ENCODE assay signal across 1 cellular context in the genomic region with DNA sequence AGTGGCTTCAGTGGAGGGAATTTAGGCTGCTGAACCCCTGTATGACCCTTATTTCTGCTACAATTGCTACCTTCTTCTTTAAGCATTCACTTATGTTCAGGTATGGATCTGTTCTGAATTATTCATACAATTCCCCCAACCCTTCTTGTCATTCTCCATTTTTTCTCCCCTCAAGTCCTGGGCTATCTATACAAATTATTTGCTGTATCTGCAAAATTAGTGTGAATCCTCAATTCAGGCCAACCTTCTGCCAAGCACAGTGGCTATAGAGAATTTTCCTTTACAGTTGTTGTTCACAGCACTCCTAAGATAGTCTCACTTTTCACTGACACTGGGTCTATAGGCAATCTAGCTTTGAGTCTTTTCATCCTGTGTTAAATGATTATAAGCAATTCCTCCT.
TF ChIP-seq lines count a peak whose summit lies in the region.

No MANE protein-coding gene starts in this region.

TF ChIP-seq in HepG2, 621 proteins besides CTCF, POLR2A, EP300 and RAD21 (continued from another document):
- TF ChIP-seq, protein P1, sequence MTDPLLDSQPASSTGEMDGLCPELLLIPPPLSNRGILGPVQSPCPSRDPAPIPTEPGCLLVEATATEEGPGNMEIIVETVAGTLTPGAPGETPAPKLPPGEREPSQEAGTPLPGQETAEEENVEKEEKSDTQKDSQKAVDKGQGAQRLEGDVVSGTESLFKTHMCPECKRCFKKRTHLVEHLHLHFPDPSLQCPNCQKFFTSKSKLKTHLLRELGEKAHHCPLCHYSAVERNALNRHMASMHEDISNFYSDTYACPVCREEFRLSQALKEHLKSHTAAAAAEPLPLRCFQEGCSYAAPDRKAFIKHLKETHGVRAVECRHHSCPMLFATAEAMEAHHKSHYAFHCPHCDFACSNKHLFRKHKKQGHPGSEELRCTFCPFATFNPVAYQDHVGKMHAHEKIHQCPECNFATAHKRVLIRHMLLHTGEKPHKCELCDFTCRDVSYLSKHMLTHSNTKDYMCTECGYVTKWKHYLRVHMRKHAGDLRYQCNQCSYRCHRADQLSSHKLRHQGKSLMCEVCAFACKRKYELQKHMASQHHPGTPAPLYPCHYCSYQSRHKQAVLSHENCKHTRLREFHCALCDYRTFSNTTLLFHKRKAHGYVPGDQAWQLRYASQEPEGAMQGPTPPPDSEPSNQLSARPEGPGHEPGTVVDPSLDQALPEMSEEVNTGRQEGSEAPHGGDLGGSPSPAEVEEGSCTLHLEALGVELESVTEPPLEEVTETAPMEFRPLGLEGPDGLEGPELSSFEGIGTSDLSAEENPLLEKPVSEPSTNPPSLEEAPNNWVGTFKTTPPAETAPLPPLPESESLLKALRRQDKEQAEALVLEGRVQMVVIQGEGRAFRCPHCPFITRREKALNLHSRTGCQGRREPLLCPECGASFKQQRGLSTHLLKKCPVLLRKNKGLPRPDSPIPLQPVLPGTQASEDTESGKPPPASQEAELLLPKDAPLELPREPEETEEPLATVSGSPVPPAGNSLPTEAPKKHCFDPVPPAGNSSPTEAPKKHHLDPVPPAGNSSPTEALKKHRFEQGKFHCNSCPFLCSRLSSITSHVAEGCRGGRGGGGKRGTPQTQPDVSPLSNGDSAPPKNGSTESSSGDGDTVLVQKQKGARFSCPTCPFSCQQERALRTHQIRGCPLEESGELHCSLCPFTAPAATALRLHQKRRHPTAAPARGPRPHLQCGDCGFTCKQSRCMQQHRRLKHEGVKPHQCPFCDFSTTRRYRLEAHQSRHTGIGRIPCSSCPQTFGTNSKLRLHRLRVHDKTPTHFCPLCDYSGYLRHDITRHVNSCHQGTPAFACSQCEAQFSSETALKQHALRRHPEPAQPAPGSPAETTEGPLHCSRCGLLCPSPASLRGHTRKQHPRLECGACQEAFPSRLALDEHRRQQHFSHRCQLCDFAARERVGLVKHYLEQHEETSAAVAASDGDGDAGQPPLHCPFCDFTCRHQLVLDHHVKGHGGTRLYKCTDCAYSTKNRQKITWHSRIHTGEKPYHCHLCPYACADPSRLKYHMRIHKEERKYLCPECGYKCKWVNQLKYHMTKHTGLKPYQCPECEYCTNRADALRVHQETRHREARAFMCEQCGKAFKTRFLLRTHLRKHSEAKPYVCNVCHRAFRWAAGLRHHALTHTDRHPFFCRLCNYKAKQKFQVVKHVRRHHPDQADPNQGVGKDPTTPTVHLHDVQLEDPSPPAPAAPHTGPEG (CRISPR knock-in tag; IDR thresholded peaks at IDR 0.05) = no peak
- no peak for TF ChIP-seq SPEN (CRISPR knock-in tag; IDR thresholded peaks at IDR 0.05; ENCODE audit: low read depth)
- no peak for TF ChIP-seq ZNF382 (CRISPR knock-in tag; IDR thresholded peaks at IDR 0.05; ENCODE audit: borderline replicate concordance)
- no peak for TF ChIP-seq ZNF777 (CRISPR knock-in tag; IDR thresholded peaks at IDR 0.05)
- TF ChIP-seq SSRP1 (CRISPR knock-in tag; IDR thresholded peaks at IDR 0.05) = no peak
